ENCODE assay signal across 17 cellular contexts in genomic region chr10:25441270-25441669, GRCh38.
"Had no signal": no experiment of that assay in that cellular context is flagged by ENCODE, and none has a peak within 500 bp of the region (broad histone marks: within the 10 kb centered on the region; RNA-seq: fewer than 3 reads in every experiment).

No MANE protein-coding gene starts in this region.

- DNase-seq: activated CD4-positive, alpha-beta T cell treated with anti-CD3 and anti-CD28 coated beads for 48 hours; activated CD8-positive, alpha-beta memory T cell treated with anti-CD3 and anti-CD28 coated beads, Interleukin-2, amount 50 U/mL, for 4 hours; activated CD8-positive, alpha-beta T cell treated with anti-CD3 and anti-CD28 coated beads for 36 hours; activated gamma-delta T cell treated with Interleukin-2 at 50 U/mL for 16 hours; activated T-cell treated with anti-CD3 and anti-CD28 coated beads, Interleukin-2, amount 50 U/mL, for 72 hours; amniotic stem cell; hippocampal formation; left lung; mesendoderm; nephron progenitor cell; sigmoid colon; stimulated activated CD4-positive, alpha-beta T cell treated with anti-CD3 and anti-CD28 coated beads, Interleukin-12 subunit alpha, Interleukin-12 subunit beta, amount 100 ng/mL, for 4 hours; stimulated activated CD4-positive, alpha-beta T cell treated with anti-CD3 and anti-CD28 coated beads, Interleukin-2, amount 100 ng/mL, for 24 hours; T-helper 17 cell had no signal

- ATAC-seq: activated CD8-positive, alpha-beta T cell treated with anti-CD3 and anti-CD28 coated beads for 36 hours; activated T-cell treated with anti-CD3 and anti-CD28 coated beads, Interleukin-2, amount 50 U/mL, for 72 hours; gastroesophageal sphincter; left lung; stimulated activated effector memory CD8-positive, alpha-beta T cell treated with anti-CD3 and anti-CD28 coated beads, Interleukin-12 subunit alpha, Interleukin-12 subunit beta, amount 100 ng/mL, for 72 hours; T-helper 17 cell; WTC11 had no signal
